ENCODE assay signal across 19 cellular contexts in genomic region chr11:112291191-112291590, GRCh38. TPM values are rescaled to one million over a fixed set of nuclear protein-coding genes. Genes with fewer than 3 reads are reported as not detected.
A peak's percentile ranks its signal among the peaks of the same experiment; 100 is the strongest.
DNase-seq lines count a peak whose midpoint lies in the region; ATAC-seq and TF ChIP-seq lines count a peak whose summit lies in the region.
"Had no signal": no experiment of that assay in that cellular context is flagged by ENCODE, and none has a peak within 500 bp of the region (broad histone marks: within the 10 kb centered on the region; RNA-seq: fewer than 3 reads in every experiment).

No MANE protein-coding gene starts in this region.

- H3K4me1 ChIP-seq in SK-N-SH (ENCODE audit: control insufficient read depth in 1 of 2, insufficient read depth in 2 of 2, low read depth in 1 of 2, low read length in 1 of 2) (peaks cover 9 to 30% of the 10 kb centered on the region in 2 experiments), hepatocyte (ENCODE audit: insufficient read depth) (peaks cover 4% of the 10 kb centered on the region)

- H3K36me3 Mint-ChIP-seq in activated CD4-positive, alpha-beta memory T cell treated with anti-CD3 and anti-CD28 coated beads for 36 hours, result peaks cover 3% of the 10 kb centered on the region
- no peaks in the 10 kb centered on the region for H3K36me3 Mint-ChIP-seq in stimulated activated effector memory CD8-positive, alpha-beta T cell treated with anti-CD3 and anti-CD28 coated beads, Interleukin-12 subunit alpha, Interleukin-12 subunit beta, amount 100 ng/mL, for 72 hours
- H3K36me3 Mint-ChIP-seq: WTC11 had no signal

- WGBS in SK-N-SH (ENCODE audit: low lambda C conversion rate), result 95% methylated on average over 6 of the region's 6 CpGs
- WGBS in hepatocyte (ENCODE audit: low lambda C conversion rate, missing lambda C conversion rate), result 83% methylated on average over 6 of the region's 6 CpGs

- H3K27ac Mint-ChIP-seq in activated CD4-positive, alpha-beta memory T cell treated with anti-CD3 and anti-CD28 coated beads for 36 hours, result no peak overlapping the region
- H3K27ac Mint-ChIP-seq in stimulated activated effector memory CD8-positive, alpha-beta T cell treated with anti-CD3 and anti-CD28 coated beads, Interleukin-12 subunit alpha, Interleukin-12 subunit beta, amount 100 ng/mL, for 72 hours, result no peak overlapping the region
- H3K27ac Mint-ChIP-seq: WTC11 had no signal

- peak overlapping the region; percentile 30 for H3K4me3 Mint-ChIP-seq in activated CD4-positive, alpha-beta memory T cell treated with anti-CD3 and anti-CD28 coated beads for 36 hours
- peak overlapping the region; percentile 68 for H3K4me3 Mint-ChIP-seq in stimulated activated effector memory CD8-positive, alpha-beta T cell treated with anti-CD3 and anti-CD28 coated beads, Interleukin-12 subunit alpha, Interleukin-12 subunit beta, amount 100 ng/mL, for 72 hours

- H3K9me3 ChIP-seq in SK-N-SH (no peaks in the 10 kb centered on the region), hepatocyte (ENCODE audit: low read depth) (no peaks in the 10 kb centered on the region)

- CTCF ChIA-PET in SK-N-SH (lab: Yijun Ruan, JAX), result interaction anchor here (1.0 to 2.0 kb wide), 3 partner anchors 11 to 999 kb away, joined by 3 to 6 read pairs (median 3); no protein-coding TSS in a partner anchor
- CTCF ChIA-PET in activated CD4-positive, alpha-beta memory T cell treated with anti-CD3 and anti-CD28 coated beads for 36 hours (lab: Charles Lee), result interaction anchor here (1.0 to 1.5 kb wide), 4 partner anchors 11 to 297 kb away, joined by 4 to 6 read pairs (median 4); no protein-coding TSS in a partner anchor

- peaks cover 25% of the 10 kb centered on the region for H3F3A ChIP-seq in SK-N-SH (replicated peaks; ENCODE audit: insufficient read depth)

- ATAC-seq in SK-N-SH treated with all-trans-retinoic acid at 6 μM for 48 hours (no peak), HG03432 (IDR thresholded peaks at IDR 0.05; ENCODE audit: unreplicated experiment) (no peak)
- no peak for ATAC-seq in stimulated activated effector memory CD8-positive, alpha-beta T cell treated with anti-CD3 and anti-CD28 coated beads, Interleukin-12 subunit alpha, Interleukin-12 subunit beta, amount 100 ng/mL, for 72 hours
- ATAC-seq: K562 had no signal

- no peak overlapping the region for H3K9ac ChIP-seq in SK-N-SH

- TF ChIP-seq RAD21 in SK-N-SH (IDR thresholded peaks at IDR 0.05; ENCODE audit: low read length), result no peak

- intact Hi-C loops in activated CD4-positive, alpha-beta memory T cell treated with anti-CD3 and anti-CD28 coated beads for 36 hours (cut with micrococcal nuclease), result loop anchor here (2.0 to 5.0 kb wide), 2 partner anchors 246 to 998 kb away; no protein-coding TSS in a partner anchor

- no peak for TF ChIP-seq CTCF in SK-N-SH (IDR thresholded peaks at IDR 0.05)
- TF ChIP-seq CTCF in hepatocyte (IDR thresholded peaks at IDR 0.05; ENCODE audit: poor library complexity), result no peak

- H3K27me3 Mint-ChIP-seq in activated CD4-positive, alpha-beta memory T cell treated with anti-CD3 and anti-CD28 coated beads for 36 hours, result no peaks in the 10 kb centered on the region

- no peaks in the 10 kb centered on the region for H3K9me3 Mint-ChIP-seq in activated CD4-positive, alpha-beta memory T cell treated with anti-CD3 and anti-CD28 coated beads for 36 hours
- no peaks in the 10 kb centered on the region for H3K9me3 Mint-ChIP-seq in stimulated activated effector memory CD8-positive, alpha-beta T cell treated with anti-CD3 and anti-CD28 coated beads, Interleukin-12 subunit alpha, Interleukin-12 subunit beta, amount 100 ng/mL, for 72 hours
- H3K9me3 Mint-ChIP-seq: WTC11 had no signal

- H4K20me1 ChIP-seq in SK-N-SH (ENCODE audit: insufficient read depth), result no peaks in the 10 kb centered on the region
- no peaks in the 10 kb centered on the region for H4K20me1 ChIP-seq in hepatocyte (ENCODE audit: insufficient read depth, poor library complexity, severe bottlenecking)

- POLR2A ChIA-PET in SK-N-SH (lab: Yijun Ruan, JAX), result no interaction called here
- POLR2A ChIA-PET in activated CD4-positive, alpha-beta memory T cell treated with anti-CD3 and anti-CD28 coated beads for 36 hours (lab: Charles Lee), result no interaction called here

- H3K4me3 ChIP-seq in SK-N-SH (ENCODE audit: low read depth in 2 of 2, low read length in 1 of 2) (peak overlapping the region in 1 of 2 experiments; percentile 72; a peak in 2 of 4 replicates), hepatocyte (no peak overlapping the region)
- H3K4me3 ChIP-seq: K562 had no signal

- no peak for DNase-seq in SK-N-SH
- DNase-seq in activated CD4-positive, alpha-beta memory T cell treated with anti-CD3 and anti-CD28 coated beads for 36 hours, result no peak
- no peak for DNase-seq in hepatocyte (ENCODE audit: low spot score)
- DNase-seq in stimulated activated effector memory CD8-positive, alpha-beta T cell treated with anti-CD3 and anti-CD28 coated beads, Interleukin-12 subunit alpha, Interleukin-12 subunit beta, amount 100 ng/mL, for 72 hours (ENCODE audit: low spot score in 2 of 2), result no peak
- DNase-seq in NCI-H1105 (lab: John Stamatoyannopoulos, UW), result no peak
- DNase-seq in anterior cingulate cortex (lab: John Stamatoyannopoulos, UW), result no peak
- DNase-seq: activated T-cell treated with anti-CD3 and anti-CD28 coated beads for 4 hours; amygdala; dermis blood vessel endothelial cell; foreskin fibroblast; midbrain; NCI-H2227 treated with DMSO at 0.1 percent for 48 hours; stimulated activated CD4-positive, alpha-beta T cell treated with anti-CD3 and anti-CD28 coated beads, Interleukin-2, amount 100 ng/mL, for 48 hours had no signal

- no peak for TF ChIP-seq EP300 in SK-N-SH (IDR thresholded peaks at IDR 0.05; ENCODE audit: borderline replicate concordance in 1 of 2, low read depth in 1 of 2, low read length in 1 of 2)

- H3K27me3 ChIP-seq in SK-N-SH (ENCODE audit: insufficient read depth), result no peaks in the 10 kb centered on the region
- H3K27me3 ChIP-seq in hepatocyte, result peaks cover 2% of the 10 kb centered on the region

- H3K27ac ChIP-seq in SK-N-SH (ENCODE audit: low read depth in 2 of 2, low read length in 1 of 2), result 0 out of 4 replicates have a peak overlapping the region, but pooled peaks of 1 of the 2 experiments have one; percentile 79
- no peak overlapping the region for H3K27ac ChIP-seq in hepatocyte
- H3K27ac ChIP-seq: 22Rv1 had no signal

- peaks cover 17% of the 10 kb centered on the region for H3K4me1 Mint-ChIP-seq in activated CD4-positive, alpha-beta memory T cell treated with anti-CD3 and anti-CD28 coated beads for 36 hours (ENCODE audit: low read depth)
- peaks cover 5% of the 10 kb centered on the region for H3K4me1 Mint-ChIP-seq in stimulated activated effector memory CD8-positive, alpha-beta T cell treated with anti-CD3 and anti-CD28 coated beads, Interleukin-12 subunit alpha, Interleukin-12 subunit beta, amount 100 ng/mL, for 72 hours

- H2AFZ ChIP-seq in SK-N-SH (ENCODE audit: low read depth) (no peak overlapping the region), hepatocyte (no peak overlapping the region)

- peak overlapping the region; percentile 88 for H3K4me2 ChIP-seq in SK-N-SH
- H3K4me2 ChIP-seq in hepatocyte, result peak overlapping the region; percentile 99

- no peaks in the 10 kb centered on the region for H3K9me2 ChIP-seq in SK-N-SH
- no peaks in the 10 kb centered on the region for H3K9me2 ChIP-seq in hepatocyte (replicated peaks; ENCODE audit: insufficient read depth)

- no peaks in the 10 kb centered on the region for H3K36me3 ChIP-seq in SK-N-SH (replicated peaks in 1 of 2; ENCODE audit: control insufficient read depth in 1 of 2, insufficient read depth in 2 of 2, low read length in 1 of 2)
- H3K36me3 ChIP-seq in hepatocyte (replicated peaks; ENCODE audit: insufficient read depth, low read depth), result no peaks in the 10 kb centered on the region

- H3K79me2 ChIP-seq in SK-N-SH (ENCODE audit: insufficient read depth) (peaks cover 3% of the 10 kb centered on the region; the same call in 1 of the 2 replicates), hepatocyte (no peaks in the 10 kb centered on the region)

TF ChIP-seq in SK-N-SH, 30 proteins besides CTCF, POLR2A, EP300 and RAD21 (continues in another document):
- TF ChIP-seq NRF1 (IDR thresholded peaks at IDR 0.05; ENCODE audit: low read depth, low read length) (no peak), TAF1 (IDR thresholded peaks at IDR 0.05; ENCODE audit: borderline replicate concordance, low read depth, low read length) (no peak), USF1 (IDR thresholded peaks at IDR 0.05; ENCODE audit: borderline replicate concordance, low read depth) (no peak)

TF ChIP-seq in SK-N-SH treated with all-trans-retinoic acid at 6 μM for 48 hours, 23 proteins besides CTCF, POLR2A, EP300 and RAD21 (continues in another document):
- TF ChIP-seq PPARA (CRISPR knock-in tag; IDR thresholded peaks at IDR 0.05; ENCODE audit: borderline replicate concordance), result no peak
- no peak for TF ChIP-seq TCF4 (CRISPR knock-in tag; IDR thresholded peaks at IDR 0.05; ENCODE audit: borderline replicate concordance)
- no peak for TF ChIP-seq TOX (CRISPR knock-in tag; IDR thresholded peaks at IDR 0.05; ENCODE audit: borderline replicate concordance)
- no peak for TF ChIP-seq GLIS3 (CRISPR knock-in tag; IDR thresholded peaks at IDR 0.05)
- TF ChIP-seq ZFP30 (CRISPR knock-in tag; IDR thresholded peaks at IDR 0.05), result no peak
- TF ChIP-seq ARNTL (CRISPR knock-in tag; IDR thresholded peaks at IDR 0.05; ENCODE audit: borderline replicate concordance, low read depth), result no peak
- no peak for TF ChIP-seq ZFP3 (CRISPR knock-in tag; IDR thresholded peaks at IDR 0.05)
- TF ChIP-seq SNAI2 (CRISPR knock-in tag; IDR thresholded peaks at IDR 0.05), result no peak
- TF ChIP-seq ESRRG (CRISPR knock-in tag; IDR thresholded peaks at IDR 0.05), result no peak
- TF ChIP-seq ZNF565 (CRISPR knock-in tag; conservative IDR thresholded peaks at IDR 0.05; ENCODE audit: low read depth), result no peak
- no peak for TF ChIP-seq ISL1 (CRISPR knock-in tag; IDR thresholded peaks at IDR 0.05)
- TF ChIP-seq ZNF8 (CRISPR knock-in tag; IDR thresholded peaks at IDR 0.05), result no peak
- no peak for TF ChIP-seq OSR1 (CRISPR knock-in tag; IDR thresholded peaks at IDR 0.05)

RNA-seq across cellular contexts. Expression of gene PLET1, which starts 30.5 kb away (rescaled TPM):
- not detected in 2 replicates for polyA plus RNA-seq in SK-N-SH (2012; rRNA removed)
- not detected in 2 replicates for polyA plus RNA-seq in SK-N-SH (2012; cell fraction: cytosol; rRNA removed)
- polyA plus RNA-seq in SK-N-SH (2012; cell fraction: nucleus; rRNA removed), result not detected in 2 replicates
- total RNA-seq in activated CD4-positive, alpha-beta memory T cell treated with anti-CD3 and anti-CD28 coated beads for 36 hours, result not detected
- not detected in 2 replicates for total RNA-seq in hepatocyte
- polyA plus RNA-seq in hepatocyte, result 0.34 TPM in 1 of 2 replicates, not detected in the other
- total RNA-seq: dermis blood vessel endothelial cell, K562, posterior vena cava, WTC11 had no signal
- polyA plus RNA-seq: K562 had no signal
